ENCODE assay signal across 1 cellular context in the genomic region with DNA sequence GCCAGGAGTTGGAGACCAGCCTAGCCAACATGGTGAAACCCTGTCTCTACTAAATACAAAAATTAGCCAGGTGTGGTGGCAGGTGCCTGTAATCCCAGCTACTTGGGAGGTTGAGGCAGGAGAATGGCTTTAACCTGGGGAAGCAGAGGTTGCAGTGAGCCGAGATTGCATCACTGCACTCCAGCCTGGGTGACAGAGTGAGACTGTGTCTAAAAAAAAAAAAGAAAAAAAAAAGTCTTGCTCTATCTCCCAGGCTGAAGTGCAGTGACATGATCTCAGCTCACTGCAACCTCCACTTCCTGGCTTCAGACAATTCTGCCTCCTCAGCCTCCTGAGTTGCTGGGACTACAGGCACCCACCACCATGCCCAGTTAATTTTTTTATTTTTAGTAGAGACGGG. TPM values are rescaled to one million over a fixed set of nuclear protein-coding genes. Genes with fewer than 3 reads are reported as not detected.
"Had no signal": no experiment of that assay in that cellular context is flagged by ENCODE, and none has a peak within 500 bp of the region (broad histone marks: within the 10 kb centered on the region; RNA-seq: fewer than 3 reads in every experiment).

No MANE protein-coding gene starts in this region.

RNA-seq across cellular contexts. Expression of a gene that starts 4.9 kb away (rescaled TPM):
- total RNA-seq: G401 had no signal
